8 cellular contexts compared by ENCODE assay signal in genomic region chr5:154520861-154521453, GRCh38. TPM values are rescaled to one million over a fixed set of nuclear protein-coding genes. Genes with fewer than 3 reads are reported as not detected.
DNase-seq lines count a peak whose midpoint lies in the region; ATAC-seq and TF ChIP-seq lines count a peak whose summit lies in the region.

No MANE protein-coding gene starts in this region.

- H3K4me1 ChIP-seq in left ventricle myocardium inferior, result peaks cover 16% of the 10 kb centered on the region

- TF ChIP-seq CTCF in CD4-positive, alpha-beta T cell (IDR thresholded peaks at IDR 0.05), result peak; percentile 44
- TF ChIP-seq CTCF in GM20000 (IDR thresholded peaks at IDR 0.05; ENCODE audit: extremely low read depth, missing control alignments), result peak; percentile 80
- peak; percentile 94 for TF ChIP-seq CTCF in RWPE1 (conservative IDR thresholded peaks at IDR 0.05; ENCODE audit: low read depth)
- TF ChIP-seq CTCF in left ventricle myocardium inferior (IDR thresholded peaks at IDR 0.05; ENCODE audit: borderline replicate concordance), result peak; percentile 67

- H3K27me3 ChIP-seq in CD4-positive, alpha-beta T cell (ENCODE audit: control insufficient read depth, insufficient read depth, low read length), result peaks cover 23% of the 10 kb centered on the region
- H3K27me3 ChIP-seq in left ventricle myocardium inferior (ENCODE audit: low read depth), result peaks cover 58% of the 10 kb centered on the region

- H3K4me3 ChIP-seq in left ventricle myocardium inferior, result no peak overlapping the region

- H3K9me3 Mint-ChIP-seq in CD4-positive, alpha-beta T cell, result no peaks in the 10 kb centered on the region

- H3K4me3 Mint-ChIP-seq in CD4-positive, alpha-beta T cell, result no peak overlapping the region

- H3K36me3 ChIP-seq in left ventricle myocardium inferior, result no peaks in the 10 kb centered on the region

- no peaks in the 10 kb centered on the region for H3K4me1 Mint-ChIP-seq in CD4-positive, alpha-beta T cell (ENCODE audit: low read depth)

- no peaks in the 10 kb centered on the region for H3K9me3 ChIP-seq in CD4-positive, alpha-beta T cell (ENCODE audit: control insufficient read depth, low read length)
- H3K9me3 ChIP-seq in left ventricle myocardium inferior (replicated peaks), result no peaks in the 10 kb centered on the region

- intact Hi-C loops in CD4-positive, alpha-beta T cell (cut with DNase I, micrococcal nuclease), result no loop called here
- intact Hi-C loops in left ventricle myocardium inferior (cut with micrococcal nuclease), result no loop called here

- no peak overlapping the region for H3K27ac Mint-ChIP-seq in CD4-positive, alpha-beta T cell

- H3K36me3 Mint-ChIP-seq in CD4-positive, alpha-beta T cell (ENCODE audit: low read depth), result no peaks in the 10 kb centered on the region

- CTCF ChIA-PET in CD4-positive, alpha-beta T cell (lab: Charles Lee), result interaction anchor here (1.3 kb wide), 1 partner anchor 8 kb away, joined by 3 read pairs; no protein-coding TSS in a partner anchor
- CTCF ChIA-PET in RWPE1 (lab: Yijun Ruan, JAX), result interaction anchor here (0.5 to 3.1 kb wide), 41 partner anchors 8 to 381 kb away, joined by 3 to 40 read pairs (median 5); partner anchors contain the start of gene HAND1

- H3K27ac ChIP-seq in CD4-positive, alpha-beta T cell (ENCODE audit: low read depth, low read length), result no peak overlapping the region
- H3K27ac ChIP-seq in RWPE1 (no peak overlapping the region), left ventricle myocardium inferior (replicated peaks) (no peak overlapping the region)

- peaks cover 59% of the 10 kb centered on the region for H3K27me3 Mint-ChIP-seq in CD4-positive, alpha-beta T cell

- no peak for ATAC-seq in CD4-positive, alpha-beta T cell (ENCODE audit: poor library complexity)
- ATAC-seq in HG02840 (IDR thresholded peaks at IDR 0.05; ENCODE audit: low FRiP score, unreplicated experiment), result no peak

- DNase-seq in CD4-positive, alpha-beta T cell, result no peak
- DNase-seq in GM20000 (ENCODE audit: low spot score) (peak; percentile 50), RWPE1 (ENCODE audit: low spot score) (peak; percentile 84), left ventricle myocardium inferior (no peak), superior temporal gyrus (ENCODE audit: extremely low spot score) (peak; percentile 51), pons (ENCODE audit: low spot score) (no peak)
- DNase-seq in activated CD4-positive, CD25-positive, alpha-beta regulatory T cell treated with anti-CD3 and anti-CD28 coated beads, Interleukin-2, amount 50 U/mL, for 72 hours, result no peak

- POLR2A ChIA-PET in CD4-positive, alpha-beta T cell (lab: Charles Lee), result no interaction called here
- POLR2A ChIA-PET in RWPE1 (lab: Yijun Ruan, JAX; ENCODE audit: low non-redundant PET), result interaction anchor here (0.6 kb wide), 1 partner anchor 22 kb away, joined by 3 read pairs; no protein-coding TSS in a partner anchor

RNA-seq across cellular contexts. Expression of gene HAND1, which starts 42.9 kb away (rescaled TPM):
- not detected for total RNA-seq in CD4-positive, alpha-beta T cell
- 26.2 TPM for total RNA-seq in left ventricle myocardium inferior

Comparison
In these comparisons a context has a peak if more than half of its experiments do, and no peak if none do; other contexts are left out.
1. DNase-seq: peak in GM20000 (single experiment), RWPE1 (single experiment) and superior temporal gyrus (single experiment); none in CD4-positive, alpha-beta T cell (0 of 10), left ventricle myocardium inferior (single experiment), pons (single experiment) and activated CD4-positive, CD25-positive, alpha-beta regulatory T cell treated with anti-CD3 and anti-CD28 coated beads, Interleukin-2, amount 50 U/mL, for 72 hours (single experiment).
2. CTCF ChIP-seq: peak in every context shown above with its lines; median percentile 94 in RWPE1; 80 in GM20000; 67 in left ventricle myocardium inferior; 44 in CD4-positive, alpha-beta T cell.
3. RNA of gene HAND1, which starts 42.9 kb away (total RNA-seq): 26.2 TPM in left ventricle myocardium inferior (single experiment); not detected in CD4-positive, alpha-beta T cell; every median in the first group is over 10 times any median in the second.